ENCODE assay signal across 25 cellular contexts in genomic region chr1:5810131-5810530, GRCh38.
"Had no signal": no experiment of that assay in that cellular context is flagged by ENCODE, and none has a peak within 500 bp of the region (broad histone marks: within the 10 kb centered on the region; RNA-seq: fewer than 3 reads in every experiment).

No MANE protein-coding gene starts in this region.

- H3K4me3 ChIP-seq: colonic mucosa, esophagus squamous epithelium, gastrocnemius medialis, heart right ventricle, left lung, lower lobe of right lung, mucosa of descending colon had no signal

- H3K36me3 Mint-ChIP-seq: mesothelial cell of epicardium, naive B cell had no signal

- H3K27ac ChIP-seq: colonic mucosa, epithelial cell of prostate, esophagus squamous epithelium, gastrocnemius medialis, heart right ventricle, left lung, lower lobe of right lung had no signal

- ATAC-seq: effector memory CD8-positive, alpha-beta T cell; esophagus mucosa; gastrocnemius medialis; heart right ventricle; left cardiac atrium; left lung; left ventricle myocardium superior; lower lobe of right lung; mucosa of descending colon had no signal

- H3K9me3 ChIP-seq: colonic mucosa, esophagus squamous epithelium, gastrocnemius medialis, heart right ventricle, left lung, lower lobe of right lung, mucosa of descending colon had no signal

- H3K27me3 ChIP-seq: colonic mucosa had no signal

- H3K4me1 ChIP-seq: colonic mucosa, esophagus squamous epithelium, gastrocnemius medialis, heart right ventricle, left lung, lower lobe of right lung had no signal

- H3K36me3 ChIP-seq: colonic mucosa, esophagus squamous epithelium, gastrocnemius medialis, heart right ventricle, left lung, lower lobe of right lung had no signal

- H3K9me3 Mint-ChIP-seq: dendritic cell treated with granulocyte-macrophage colony-stimulating factor and Interleukin-4, amounts not matched to agents 40 ng/mL and 50 ng/mL, for 4 days; effector memory CD8-positive, alpha-beta T cell; endodermal cell; mesothelial cell of epicardium; naive B cell had no signal

- H3K4me3 Mint-ChIP-seq: dendritic cell treated with granulocyte-macrophage colony-stimulating factor and Interleukin-4, amounts not matched to agents 40 ng/mL and 50 ng/mL, for 4 days; effector memory CD8-positive, alpha-beta T cell; endodermal cell; mesothelial cell of epicardium; naive B cell had no signal

- H3K27ac Mint-ChIP-seq: dendritic cell treated with granulocyte-macrophage colony-stimulating factor and Interleukin-4, amounts not matched to agents 40 ng/mL and 50 ng/mL, for 4 days; effector memory CD8-positive, alpha-beta T cell; endodermal cell; mesothelial cell of epicardium; naive B cell had no signal

- DNase-seq: colonic mucosa; cortex of kidney; effector CD8-positive, alpha-beta T cell; effector memory CD8-positive, alpha-beta T cell; endodermal cell; erythroblast; esophagus squamous epithelium; foreskin fibroblast; foreskin melanocyte; gastrocnemius medialis; glutamatergic neuron; head of caudate nucleus; heart right ventricle; hippocampal formation; left cardiac atrium; left ventricle myocardium superior; lower lobe of right lung; mesenchymal stem cell; mucosa of descending colon; naive B cell had no signal

- H3K4me1 Mint-ChIP-seq: endodermal cell, mesothelial cell of epicardium, naive B cell had no signal
